Comparison of ENCODE assay signal across 8 cellular contexts in genomic region chr10:42782446-42783180, GRCh38. TPM values are rescaled to one million over a fixed set of nuclear protein-coding genes. Genes with fewer than 3 reads are reported as not detected.
DNase-seq lines count a peak whose midpoint lies in the region; ATAC-seq and TF ChIP-seq lines count a peak whose summit lies in the region.

BMS1 (plus strand) TSS chr10:42782795; CDS start chr10:42784395, 1,600 bp downstream.

- TF ChIP-seq CTCF in astrocyte of the cerebellum (IDR thresholded peaks at IDR 0.05; ENCODE audit: low read depth, low read length, missing control alignments) (no peak), vagina (IDR thresholded peaks at IDR 0.05) (no peak)

- H3K36me3 ChIP-seq in rectal smooth muscle tissue (ENCODE audit: control insufficient read depth, insufficient read depth, low read length) (peaks cover 14% of the 10 kb centered on the region), vagina (peaks cover 0 to 24% of the 10 kb centered on the region in 2 donors)

- H3K27me3 ChIP-seq in rectal smooth muscle tissue (ENCODE audit: control insufficient read depth, insufficient read depth, low read length) (no peaks in the 10 kb centered on the region), vagina (no peaks in the 10 kb centered on the region)

- peak within 1 kb of the TSS; percentile 88 for H3K9ac ChIP-seq in rectal smooth muscle tissue (ENCODE audit: low read length)

- H3K27ac ChIP-seq in rectal smooth muscle tissue (ENCODE audit: low read depth, low read length): peak within 1 kb of the TSS; percentile 82
- H3K27ac ChIP-seq in vagina: peak within 1 kb of the TSS; percentile 93

- in situ Hi-C loops in astrocyte of the cerebellum (cut with HindIII; ENCODE audit: low sequenced_read_pairs): no loop called here

- intact Hi-C loops in vagina (cut with DNase I): no loop called here

- peak; percentile 70 to 89 for DNase-seq in NCI-H2081 (lab: John Stamatoyannopoulos, UW)
- DNase-seq in T-helper 9 cell: peak; percentile 71
- DNase-seq in astrocyte of the cerebellum (ENCODE audit: low read depth): peak; percentile 86
- DNase-seq in hepatic stellate cell (ENCODE audit: low spot score): peak; percentile 84
- peak in 1 of 2 donors; percentile 93 for DNase-seq in vagina (ENCODE audit: extremely low spot score in 2 of 2)

- peaks cover 2% of the 10 kb centered on the region for H3K4me1 ChIP-seq in rectal smooth muscle tissue (ENCODE audit: control insufficient read depth, insufficient read depth, low read length)
- H3K4me1 ChIP-seq in vagina: peaks cover 16% of the 10 kb centered on the region

- no peaks in the 10 kb centered on the region for H3K9me3 ChIP-seq in vagina

- peak; percentile 92 for ATAC-seq in GM18517 (IDR thresholded peaks at IDR 0.05; ENCODE audit: unreplicated experiment)
- ATAC-seq in HG03039 (IDR thresholded peaks at IDR 0.05; ENCODE audit: unreplicated experiment): peak; percentile 97

- TF ChIP-seq POLR2A in vagina (IDR thresholded peaks at IDR 0.05): peak in 1 of 2 donors; percentile 38

- H3K4me3 ChIP-seq in astrocyte of the cerebellum (ENCODE audit: low read depth, low read length): peak within 1 kb of the TSS; percentile 82
- peak within 1 kb of the TSS; percentile 85 for H3K4me3 ChIP-seq in rectal smooth muscle tissue (ENCODE audit: low read length)
- H3K4me3 ChIP-seq in vagina: peak within 1 kb of the TSS; percentile 58 to 68

RNA-seq across cellular contexts. Expression of gene BMS1, which starts in this region (rescaled TPM):
- total RNA-seq in vagina: 12.0 TPM
